Comparison of ENCODE assay signal across 9 cellular contexts in genomic region chr15:88465633-88466219, GRCh38. TPM values are rescaled to one million over a fixed set of nuclear protein-coding genes. Genes with fewer than 3 reads are reported as not detected.
DNase-seq lines count a peak whose midpoint lies in the region; ATAC-seq and TF ChIP-seq lines count a peak whose summit lies in the region.
"Had no signal": no experiment of that assay in that cellular context is flagged by ENCODE, and none has a peak within 500 bp of the region (broad histone marks: within the 10 kb centered on the region; RNA-seq: fewer than 3 reads in every experiment).

No MANE protein-coding gene starts in this region.

- no peaks in the 10 kb centered on the region for H3K27me3 ChIP-seq in BLaER1
- H3K27me3 ChIP-seq in HUES6 (ENCODE audit: control insufficient read depth, insufficient read depth, low read length) = no peaks in the 10 kb centered on the region
- H3K27me3 ChIP-seq in lower lobe of right lung (ENCODE audit: low read depth) = no peaks in the 10 kb centered on the region
- no peaks in the 10 kb centered on the region for H3K27me3 ChIP-seq in SJCRH30

- intact Hi-C loops in lower lobe of right lung (cut with DNase I) = no loop called here

- H3K27ac ChIP-seq in BLaER1 = no peak overlapping the region
- no peak overlapping the region for H3K27ac ChIP-seq in HUES6 (ENCODE audit: low read depth, low read length)
- H3K27ac ChIP-seq in lower lobe of right lung = no peak overlapping the region
- no peak overlapping the region for H3K27ac ChIP-seq in SJCRH30

- H4K20me1 ChIP-seq in BLaER1 = no peaks in the 10 kb centered on the region

- H3K4me3 ChIP-seq in BLaER1 (peak overlapping the region; percentile 84), HUES6 (ENCODE audit: low read depth, low read length) (peak overlapping the region; percentile 93; the same call in 1 of the 2 replicates), lower lobe of right lung (peak overlapping the region; percentile 93), SJCRH30 (no peak overlapping the region)

- no peaks in the 10 kb centered on the region for H3K9me3 Mint-ChIP-seq in activated naive CD8-positive, alpha-beta T cell (ENCODE audit: low read depth)

- ATAC-seq in lower lobe of right lung = no peak
- no peak for ATAC-seq in GM21515 (IDR thresholded peaks at IDR 0.05; ENCODE audit: unreplicated experiment)
- ATAC-seq in GM21619 (IDR thresholded peaks at IDR 0.05; ENCODE audit: unreplicated experiment) = no peak

- H3K9me3 ChIP-seq in BLaER1 = no peaks in the 10 kb centered on the region
- no peaks in the 10 kb centered on the region for H3K9me3 ChIP-seq in HUES6 (ENCODE audit: control insufficient read depth, insufficient read depth, low read depth, low read length)
- H3K9me3 ChIP-seq in lower lobe of right lung = no peaks in the 10 kb centered on the region
- H3K9me3 ChIP-seq in SJCRH30 (replicated peaks) = no peaks in the 10 kb centered on the region

- H3K4me1 ChIP-seq in BLaER1 (peaks cover 26% of the 10 kb centered on the region), HUES6 (ENCODE audit: control insufficient read depth, insufficient read depth, low read length) (peaks cover 4% of the 10 kb centered on the region; the same call in 1 of the 2 replicates), lower lobe of right lung (peaks cover 27% of the 10 kb centered on the region), SJCRH30 (no peaks in the 10 kb centered on the region; the same call in 1 of the 2 replicates)

- peaks cover 31% of the 10 kb centered on the region for H3K4me1 Mint-ChIP-seq in activated naive CD8-positive, alpha-beta T cell (ENCODE audit: low read depth)

- no peak for DNase-seq in lower lobe of right lung
- no peak for DNase-seq in SJCRH30
- DNase-seq in GM20000 (ENCODE audit: low spot score) = no peak
- DNase-seq: stimulated activated naive CD4-positive, alpha-beta T cell had no signal

- peaks cover 67% of the 10 kb centered on the region for H3K36me3 ChIP-seq in BLaER1
- peaks cover 51% of the 10 kb centered on the region for H3K36me3 ChIP-seq in HUES6 (ENCODE audit: control insufficient read depth, insufficient read depth, low read length)
- H3K36me3 ChIP-seq in lower lobe of right lung = peaks cover 46% of the 10 kb centered on the region
- peaks cover 17% of the 10 kb centered on the region for H3K36me3 ChIP-seq in SJCRH30

- TF ChIP-seq CTCF in lower lobe of right lung (IDR thresholded peaks at IDR 0.05) (no peak), GM20000 (IDR thresholded peaks at IDR 0.05; ENCODE audit: extremely low read depth, missing control alignments) (no peak)

- peak overlapping the region; percentile 94 for H3K4me2 ChIP-seq in BLaER1

- peak overlapping the region; percentile 96 for H3K4me3 Mint-ChIP-seq in activated naive CD8-positive, alpha-beta T cell

- H3K36me3 Mint-ChIP-seq in activated naive CD8-positive, alpha-beta T cell = peaks cover 3% of the 10 kb centered on the region

- peak overlapping the region; percentile 99 for H3K27ac Mint-ChIP-seq in activated naive CD8-positive, alpha-beta T cell

- no peaks in the 10 kb centered on the region for H3K27me3 Mint-ChIP-seq in activated naive CD8-positive, alpha-beta T cell

- no peak overlapping the region; the same call in 1 of the 2 replicates for H3K9ac ChIP-seq in BLaER1
- H3K9ac ChIP-seq in HUES6 (ENCODE audit: low read length) = no peak overlapping the region

RNA-seq across cellular contexts. Expression of gene MRPL46, which starts 1.5 kb away (rescaled TPM):
- total RNA-seq in lower lobe of right lung = 15.3 TPM
- 32.1 and 34.1 TPM in 2 replicates for total RNA-seq in SJCRH30 (2014; rRNA removed; shearing (Covaris generic))

RNA-seq across cellular contexts. Expression of gene MRPS11, which starts 1.8 kb away (rescaled TPM):
- 32.7 TPM for total RNA-seq in lower lobe of right lung
- total RNA-seq in SJCRH30 (2014; rRNA removed; shearing (Covaris generic)) = 63.9 and 65.9 TPM in 2 replicates
